In the genomic region with DNA sequence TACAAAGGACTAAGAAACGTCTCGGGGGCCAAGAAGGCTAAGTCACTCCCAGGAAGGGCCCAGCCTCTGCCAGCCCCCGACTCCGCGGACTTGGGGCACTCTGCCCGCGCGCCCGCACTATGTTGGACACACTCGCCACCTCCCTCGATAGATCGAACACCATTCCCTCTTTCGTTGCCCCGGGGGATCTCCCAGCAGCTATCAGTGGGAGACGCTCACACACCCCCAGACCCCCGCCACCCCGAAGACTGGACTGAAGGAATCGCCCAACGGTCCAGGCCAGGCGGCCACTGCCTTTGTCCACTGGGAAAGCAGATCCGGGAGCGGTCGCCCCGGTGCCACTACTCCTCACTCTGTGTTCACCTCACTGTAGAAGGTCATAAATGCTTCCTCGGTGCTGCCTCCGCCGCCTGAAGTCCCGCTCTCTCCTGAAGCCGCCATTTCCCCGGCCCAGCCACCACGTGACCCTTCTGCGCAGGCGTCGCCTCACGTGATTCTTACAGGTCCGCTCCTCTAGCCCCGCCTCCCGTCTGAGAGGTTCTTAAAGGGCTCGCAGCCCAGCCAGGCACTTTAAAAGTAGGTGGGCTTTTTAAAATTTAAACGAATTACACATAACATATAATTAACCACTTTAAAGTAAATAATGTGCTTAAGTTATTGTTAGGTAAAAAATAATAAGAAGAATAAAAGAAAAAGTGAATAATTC, we compare ENCODE assay signal across 1 cellular context.
TF ChIP-seq lines count a peak whose summit lies in the region.

A gene with protein sequence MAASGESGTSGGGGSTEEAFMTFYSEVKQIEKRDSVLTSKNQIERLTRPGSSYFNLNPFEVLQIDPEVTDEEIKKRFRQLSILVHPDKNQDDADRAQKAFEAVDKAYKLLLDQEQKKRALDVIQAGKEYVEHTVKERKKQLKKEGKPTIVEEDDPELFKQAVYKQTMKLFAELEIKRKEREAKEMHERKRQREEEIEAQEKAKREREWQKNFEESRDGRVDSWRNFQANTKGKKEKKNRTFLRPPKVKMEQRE (minus strand): TSS at position 472 of the 706 bp plus-strand sequence. CDS start 31 bp downstream, at position 441.

TF ChIP-seq in K562, 482 proteins besides CTCF, POLR2A, EP300 and RAD21 (continued from another document and continues in another):
- TF ChIP-seq TAF1 (IDR thresholded peaks at IDR 0.05; ENCODE audit: control insufficient read depth, extremely low read depth, insufficient read depth, low read length, severe bottlenecking) (peak; percentile 96), CTBP1 (IDR thresholded peaks at IDR 0.05; ENCODE audit: borderline replicate concordance) (peak; percentile 52; the same call in 1 of the 2 replicates), BMI1 (IDR thresholded peaks at IDR 0.05; ENCODE audit: low read length) (no peak), LCOR (CRISPR knock-in tag; IDR thresholded peaks at IDR 0.05) (peak; percentile 73; the same call in 1 of the 2 replicates), SUPT5H (IDR thresholded peaks at IDR 0.05) (peak; percentile 93), CBFA2T2 (conservative IDR thresholded peaks at IDR 0.05) (peak; percentile 97), MAFK (IDR thresholded peaks at IDR 0.05; ENCODE audit: low read length) (0 out of 2 replicates have a peak, but pooled peaks have one; percentile 2), RBM39 (optimal IDR thresholded peaks at IDR 0.05; ENCODE audit: low read depth, low read length) (peak; percentile 72), ETS2 (tag; IDR thresholded peaks at IDR 0.05; ENCODE audit: borderline replicate concordance, poor library complexity, severe bottlenecking) (no peak), TOE1 (IDR thresholded peaks at IDR 0.05; ENCODE audit: borderline replicate concordance) (peak; percentile 99), TOE1 (CRISPR knock-in tag; IDR thresholded peaks at IDR 0.05; ENCODE audit: borderline replicate concordance, low read depth) (no peak), MYC (IDR thresholded peaks at IDR 0.05; ENCODE audit: low read depth, low read length) (peak; percentile 85), MYC (CRISPR knock-in tag; IDR thresholded peaks at IDR 0.05; ENCODE audit: borderline replicate concordance, low read depth) (peak; percentile 73; the same call in 1 of the 2 replicates), ZNF263 (CRISPR knock-in tag; IDR thresholded peaks at IDR 0.05; ENCODE audit: borderline replicate concordance) (no peak), DIDO1 (tag; IDR thresholded peaks at IDR 0.05; ENCODE audit: low read depth) (peak; percentile 55; the same call in 1 of the 2 replicates), POLR2G (IDR thresholded peaks at IDR 0.05; ENCODE audit: low read depth, low read length) (peak; percentile 90), ATF1 (CRISPR knock-in tag; IDR thresholded peaks at IDR 0.05) (no peak), ATF1 (tag; IDR thresholded peaks at IDR 0.05) (peak; percentile 75), HDAC1 (IDR thresholded peaks at IDR 0.05) (peak in 1 of 2 experiments; percentile 89; a peak in 2 of 4 replicates), ZBTB7A (IDR thresholded peaks at IDR 0.05; ENCODE audit: borderline replicate concordance, control insufficient read depth, low read depth, low read length) (peak; percentile 43; the same call in 1 of the 2 replicates), TAF9B (IDR thresholded peaks at IDR 0.05; ENCODE audit: partially characterized antibody) (peak; percentile 94), KDM4B (IDR thresholded peaks at IDR 0.05; ENCODE audit: borderline replicate concordance in 2 of 2, low read depth in 1 of 2) (peak in 1 of 2 experiments; percentile 79; a peak in 1 of 4 replicates), ETV5 (CRISPR knock-in tag; IDR thresholded peaks at IDR 0.05; ENCODE audit: low read depth) (0 out of 2 replicates have a peak, but pooled peaks have one; percentile 49), NRF1 (conservative IDR thresholded peaks at IDR 0.05 in 1 of 2, IDR thresholded peaks at IDR 0.05 in 1 of 2) (peak; percentile 92 to 93), C11orf30 (IDR thresholded peaks at IDR 0.05; ENCODE audit: low read depth) (peak; percentile 99), ZNF766 (CRISPR knock-in tag; conservative IDR thresholded peaks at IDR 0.05) (0 out of 2 replicates have a peak, but pooled peaks have one; percentile 67), NEUROD1 (IDR thresholded peaks at IDR 0.05; ENCODE audit: borderline replicate concordance, low read depth, low read length, partially characterized antibody) (peak; percentile 67), RHOXF2B (CRISPR knock-in tag; conservative IDR thresholded peaks at IDR 0.05) (peak; percentile 73; the same call in 1 of the 2 replicates)
- TF ChIP-seq, protein P1, sequence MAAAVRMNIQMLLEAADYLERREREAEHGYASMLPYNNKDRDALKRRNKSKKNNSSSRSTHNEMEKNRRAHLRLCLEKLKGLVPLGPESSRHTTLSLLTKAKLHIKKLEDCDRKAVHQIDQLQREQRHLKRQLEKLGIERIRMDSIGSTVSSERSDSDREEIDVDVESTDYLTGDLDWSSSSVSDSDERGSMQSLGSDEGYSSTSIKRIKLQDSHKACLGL (CRISPR knock-in tag; IDR thresholded peaks at IDR 0.05; ENCODE audit: borderline replicate concordance, poor library complexity, severe bottlenecking), result peak; percentile 64
- TF ChIP-seq, protein P2, sequence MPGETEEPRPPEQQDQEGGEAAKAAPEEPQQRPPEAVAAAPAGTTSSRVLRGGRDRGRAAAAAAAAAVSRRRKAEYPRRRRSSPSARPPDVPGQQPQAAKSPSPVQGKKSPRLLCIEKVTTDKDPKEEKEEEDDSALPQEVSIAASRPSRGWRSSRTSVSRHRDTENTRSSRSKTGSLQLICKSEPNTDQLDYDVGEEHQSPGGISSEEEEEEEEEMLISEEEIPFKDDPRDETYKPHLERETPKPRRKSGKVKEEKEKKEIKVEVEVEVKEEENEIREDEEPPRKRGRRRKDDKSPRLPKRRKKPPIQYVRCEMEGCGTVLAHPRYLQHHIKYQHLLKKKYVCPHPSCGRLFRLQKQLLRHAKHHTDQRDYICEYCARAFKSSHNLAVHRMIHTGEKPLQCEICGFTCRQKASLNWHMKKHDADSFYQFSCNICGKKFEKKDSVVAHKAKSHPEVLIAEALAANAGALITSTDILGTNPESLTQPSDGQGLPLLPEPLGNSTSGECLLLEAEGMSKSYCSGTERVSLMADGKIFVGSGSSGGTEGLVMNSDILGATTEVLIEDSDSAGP (CRISPR knock-in tag; IDR thresholded peaks at IDR 0.05), result peak; percentile 98
- TF ChIP-seq, protein P3, sequence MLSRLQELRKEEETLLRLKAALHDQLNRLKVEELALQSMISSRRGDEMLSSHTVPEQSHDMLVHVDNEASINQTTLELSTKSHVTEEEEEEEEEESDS (CRISPR knock-in tag; IDR thresholded peaks at IDR 0.05), result no peak
- TF ChIP-seq, protein P4, sequence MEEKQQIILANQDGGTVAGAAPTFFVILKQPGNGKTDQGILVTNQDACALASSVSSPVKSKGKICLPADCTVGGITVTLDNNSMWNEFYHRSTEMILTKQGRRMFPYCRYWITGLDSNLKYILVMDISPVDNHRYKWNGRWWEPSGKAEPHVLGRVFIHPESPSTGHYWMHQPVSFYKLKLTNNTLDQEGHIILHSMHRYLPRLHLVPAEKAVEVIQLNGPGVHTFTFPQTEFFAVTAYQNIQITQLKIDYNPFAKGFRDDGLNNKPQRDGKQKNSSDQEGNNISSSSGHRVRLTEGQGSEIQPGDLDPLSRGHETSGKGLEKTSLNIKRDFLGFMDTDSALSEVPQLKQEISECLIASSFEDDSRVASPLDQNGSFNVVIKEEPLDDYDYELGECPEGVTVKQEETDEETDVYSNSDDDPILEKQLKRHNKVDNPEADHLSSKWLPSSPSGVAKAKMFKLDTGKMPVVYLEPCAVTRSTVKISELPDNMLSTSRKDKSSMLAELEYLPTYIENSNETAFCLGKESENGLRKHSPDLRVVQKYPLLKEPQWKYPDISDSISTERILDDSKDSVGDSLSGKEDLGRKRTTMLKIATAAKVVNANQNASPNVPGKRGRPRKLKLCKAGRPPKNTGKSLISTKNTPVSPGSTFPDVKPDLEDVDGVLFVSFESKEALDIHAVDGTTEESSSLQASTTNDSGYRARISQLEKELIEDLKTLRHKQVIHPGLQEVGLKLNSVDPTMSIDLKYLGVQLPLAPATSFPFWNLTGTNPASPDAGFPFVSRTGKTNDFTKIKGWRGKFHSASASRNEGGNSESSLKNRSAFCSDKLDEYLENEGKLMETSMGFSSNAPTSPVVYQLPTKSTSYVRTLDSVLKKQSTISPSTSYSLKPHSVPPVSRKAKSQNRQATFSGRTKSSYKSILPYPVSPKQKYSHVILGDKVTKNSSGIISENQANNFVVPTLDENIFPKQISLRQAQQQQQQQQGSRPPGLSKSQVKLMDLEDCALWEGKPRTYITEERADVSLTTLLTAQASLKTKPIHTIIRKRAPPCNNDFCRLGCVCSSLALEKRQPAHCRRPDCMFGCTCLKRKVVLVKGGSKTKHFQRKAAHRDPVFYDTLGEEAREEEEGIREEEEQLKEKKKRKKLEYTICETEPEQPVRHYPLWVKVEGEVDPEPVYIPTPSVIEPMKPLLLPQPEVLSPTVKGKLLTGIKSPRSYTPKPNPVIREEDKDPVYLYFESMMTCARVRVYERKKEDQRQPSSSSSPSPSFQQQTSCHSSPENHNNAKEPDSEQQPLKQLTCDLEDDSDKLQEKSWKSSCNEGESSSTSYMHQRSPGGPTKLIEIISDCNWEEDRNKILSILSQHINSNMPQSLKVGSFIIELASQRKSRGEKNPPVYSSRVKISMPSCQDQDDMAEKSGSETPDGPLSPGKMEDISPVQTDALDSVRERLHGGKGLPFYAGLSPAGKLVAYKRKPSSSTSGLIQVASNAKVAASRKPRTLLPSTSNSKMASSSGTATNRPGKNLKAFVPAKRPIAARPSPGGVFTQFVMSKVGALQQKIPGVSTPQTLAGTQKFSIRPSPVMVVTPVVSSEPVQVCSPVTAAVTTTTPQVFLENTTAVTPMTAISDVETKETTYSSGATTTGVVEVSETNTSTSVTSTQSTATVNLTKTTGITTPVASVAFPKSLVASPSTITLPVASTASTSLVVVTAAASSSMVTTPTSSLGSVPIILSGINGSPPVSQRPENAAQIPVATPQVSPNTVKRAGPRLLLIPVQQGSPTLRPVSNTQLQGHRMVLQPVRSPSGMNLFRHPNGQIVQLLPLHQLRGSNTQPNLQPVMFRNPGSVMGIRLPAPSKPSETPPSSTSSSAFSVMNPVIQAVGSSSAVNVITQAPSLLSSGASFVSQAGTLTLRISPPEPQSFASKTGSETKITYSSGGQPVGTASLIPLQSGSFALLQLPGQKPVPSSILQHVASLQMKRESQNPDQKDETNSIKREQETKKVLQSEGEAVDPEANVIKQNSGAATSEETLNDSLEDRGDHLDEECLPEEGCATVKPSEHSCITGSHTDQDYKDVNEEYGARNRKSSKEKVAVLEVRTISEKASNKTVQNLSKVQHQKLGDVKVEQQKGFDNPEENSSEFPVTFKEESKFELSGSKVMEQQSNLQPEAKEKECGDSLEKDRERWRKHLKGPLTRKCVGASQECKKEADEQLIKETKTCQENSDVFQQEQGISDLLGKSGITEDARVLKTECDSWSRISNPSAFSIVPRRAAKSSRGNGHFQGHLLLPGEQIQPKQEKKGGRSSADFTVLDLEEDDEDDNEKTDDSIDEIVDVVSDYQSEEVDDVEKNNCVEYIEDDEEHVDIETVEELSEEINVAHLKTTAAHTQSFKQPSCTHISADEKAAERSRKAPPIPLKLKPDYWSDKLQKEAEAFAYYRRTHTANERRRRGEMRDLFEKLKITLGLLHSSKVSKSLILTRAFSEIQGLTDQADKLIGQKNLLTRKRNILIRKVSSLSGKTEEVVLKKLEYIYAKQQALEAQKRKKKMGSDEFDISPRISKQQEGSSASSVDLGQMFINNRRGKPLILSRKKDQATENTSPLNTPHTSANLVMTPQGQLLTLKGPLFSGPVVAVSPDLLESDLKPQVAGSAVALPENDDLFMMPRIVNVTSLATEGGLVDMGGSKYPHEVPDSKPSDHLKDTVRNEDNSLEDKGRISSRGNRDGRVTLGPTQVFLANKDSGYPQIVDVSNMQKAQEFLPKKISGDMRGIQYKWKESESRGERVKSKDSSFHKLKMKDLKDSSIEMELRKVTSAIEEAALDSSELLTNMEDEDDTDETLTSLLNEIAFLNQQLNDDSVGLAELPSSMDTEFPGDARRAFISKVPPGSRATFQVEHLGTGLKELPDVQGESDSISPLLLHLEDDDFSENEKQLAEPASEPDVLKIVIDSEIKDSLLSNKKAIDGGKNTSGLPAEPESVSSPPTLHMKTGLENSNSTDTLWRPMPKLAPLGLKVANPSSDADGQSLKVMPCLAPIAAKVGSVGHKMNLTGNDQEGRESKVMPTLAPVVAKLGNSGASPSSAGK (IDR thresholded peaks at IDR 0.05), result peak; percentile 75
- TF ChIP-seq, protein P5, sequence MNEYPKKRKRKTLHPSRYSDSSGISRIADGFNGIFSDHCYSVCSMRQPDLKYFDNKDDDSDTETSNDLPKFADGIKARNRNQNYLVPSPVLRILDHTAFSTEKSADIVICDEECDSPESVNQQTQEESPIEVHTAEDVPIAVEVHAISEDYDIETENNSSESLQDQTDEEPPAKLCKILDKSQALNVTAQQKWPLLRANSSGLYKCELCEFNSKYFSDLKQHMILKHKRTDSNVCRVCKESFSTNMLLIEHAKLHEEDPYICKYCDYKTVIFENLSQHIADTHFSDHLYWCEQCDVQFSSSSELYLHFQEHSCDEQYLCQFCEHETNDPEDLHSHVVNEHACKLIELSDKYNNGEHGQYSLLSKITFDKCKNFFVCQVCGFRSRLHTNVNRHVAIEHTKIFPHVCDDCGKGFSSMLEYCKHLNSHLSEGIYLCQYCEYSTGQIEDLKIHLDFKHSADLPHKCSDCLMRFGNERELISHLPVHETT (CRISPR knock-in tag; conservative IDR thresholded peaks at IDR 0.05 in 1 of 2, IDR thresholded peaks at IDR 0.05 in 1 of 2), result peak in 1 of 2 experiments; percentile 46; a peak in 1 of 4 replicates
- TF ChIP-seq, protein P6, sequence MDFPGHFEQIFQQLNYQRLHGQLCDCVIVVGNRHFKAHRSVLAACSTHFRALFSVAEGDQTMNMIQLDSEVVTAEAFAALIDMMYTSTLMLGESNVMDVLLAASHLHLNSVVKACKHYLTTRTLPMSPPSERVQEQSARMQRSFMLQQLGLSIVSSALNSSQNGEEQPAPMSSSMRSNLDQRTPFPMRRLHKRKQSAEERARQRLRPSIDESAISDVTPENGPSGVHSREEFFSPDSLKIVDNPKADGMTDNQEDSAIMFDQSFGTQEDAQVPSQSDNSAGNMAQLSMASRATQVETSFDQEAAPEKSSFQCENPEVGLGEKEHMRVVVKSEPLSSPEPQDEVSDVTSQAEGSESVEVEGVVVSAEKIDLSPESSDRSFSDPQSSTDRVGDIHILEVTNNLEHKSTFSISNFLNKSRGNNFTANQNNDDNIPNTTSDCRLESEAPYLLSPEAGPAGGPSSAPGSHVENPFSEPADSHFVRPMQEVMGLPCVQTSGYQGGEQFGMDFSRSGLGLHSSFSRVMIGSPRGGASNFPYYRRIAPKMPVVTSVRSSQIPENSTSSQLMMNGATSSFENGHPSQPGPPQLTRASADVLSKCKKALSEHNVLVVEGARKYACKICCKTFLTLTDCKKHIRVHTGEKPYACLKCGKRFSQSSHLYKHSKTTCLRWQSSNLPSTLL (IDR thresholded peaks at IDR 0.05), result no peak
